ENCODE assay signal across 1 cellular context in the genomic region with DNA sequence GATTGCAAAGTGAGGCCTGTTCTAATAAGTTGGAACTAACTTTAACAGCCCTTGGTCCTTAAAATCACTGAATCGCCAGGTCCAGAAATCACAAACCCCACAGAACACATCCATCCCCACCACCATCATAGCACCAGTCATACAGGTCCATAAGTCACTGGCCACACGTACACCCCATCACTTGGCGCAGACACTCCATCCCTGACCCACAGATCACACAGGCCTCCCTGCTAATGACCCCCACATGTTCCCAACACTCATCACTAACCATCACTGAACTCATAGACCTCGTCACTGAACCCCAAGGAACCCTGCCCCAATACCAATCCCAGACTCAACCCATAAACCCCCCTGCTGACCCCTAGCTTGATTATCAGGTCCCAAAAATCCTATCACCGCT.
A peak's percentile ranks its signal among the peaks of the same experiment; 100 is the strongest.
TF ChIP-seq lines count a peak whose summit lies in the region.

No MANE protein-coding gene starts in this region.

TF ChIP-seq in K562, 482 proteins besides CTCF, POLR2A, EP300 and RAD21:
- TF ChIP-seq, protein P1, sequence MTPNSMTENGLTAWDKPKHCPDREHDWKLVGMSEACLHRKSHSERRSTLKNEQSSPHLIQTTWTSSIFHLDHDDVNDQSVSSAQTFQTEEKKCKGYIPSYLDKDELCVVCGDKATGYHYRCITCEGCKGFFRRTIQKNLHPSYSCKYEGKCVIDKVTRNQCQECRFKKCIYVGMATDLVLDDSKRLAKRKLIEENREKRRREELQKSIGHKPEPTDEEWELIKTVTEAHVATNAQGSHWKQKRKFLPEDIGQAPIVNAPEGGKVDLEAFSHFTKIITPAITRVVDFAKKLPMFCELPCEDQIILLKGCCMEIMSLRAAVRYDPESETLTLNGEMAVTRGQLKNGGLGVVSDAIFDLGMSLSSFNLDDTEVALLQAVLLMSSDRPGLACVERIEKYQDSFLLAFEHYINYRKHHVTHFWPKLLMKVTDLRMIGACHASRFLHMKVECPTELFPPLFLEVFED (CRISPR knock-in tag; conservative IDR thresholded peaks at IDR 0.05) = 0 out of 2 replicates have a peak, but pooled peaks have one; percentile 40
- TF ChIP-seq HNRNPLL (IDR thresholded peaks at IDR 0.05; ENCODE audit: low read depth, low read length, poor library complexity, severe bottlenecking) (no peak), CTBP1 (IDR thresholded peaks at IDR 0.05; ENCODE audit: borderline replicate concordance) (0 out of 2 replicates have a peak, but pooled peaks have one; percentile 11), ZZZ3 (IDR thresholded peaks at IDR 0.05) (no peak), HDAC1 (IDR thresholded peaks at IDR 0.05) (0 out of 4 replicates have a peak, but pooled peaks of 1 of the 2 experiments have one; percentile 34), TCF3 (CRISPR knock-in tag; IDR thresholded peaks at IDR 0.05) (no peak), SRSF7 (optimal IDR thresholded peaks at IDR 0.05; ENCODE audit: low read depth, low read length) (no peak), EHMT2 (IDR thresholded peaks at IDR 0.05) (0 out of 2 replicates have a peak, but pooled peaks have one; percentile 39), PRMT5 (CRISPR knock-in tag; IDR thresholded peaks at IDR 0.05) (no peak)
- TF ChIP-seq, protein P2, sequence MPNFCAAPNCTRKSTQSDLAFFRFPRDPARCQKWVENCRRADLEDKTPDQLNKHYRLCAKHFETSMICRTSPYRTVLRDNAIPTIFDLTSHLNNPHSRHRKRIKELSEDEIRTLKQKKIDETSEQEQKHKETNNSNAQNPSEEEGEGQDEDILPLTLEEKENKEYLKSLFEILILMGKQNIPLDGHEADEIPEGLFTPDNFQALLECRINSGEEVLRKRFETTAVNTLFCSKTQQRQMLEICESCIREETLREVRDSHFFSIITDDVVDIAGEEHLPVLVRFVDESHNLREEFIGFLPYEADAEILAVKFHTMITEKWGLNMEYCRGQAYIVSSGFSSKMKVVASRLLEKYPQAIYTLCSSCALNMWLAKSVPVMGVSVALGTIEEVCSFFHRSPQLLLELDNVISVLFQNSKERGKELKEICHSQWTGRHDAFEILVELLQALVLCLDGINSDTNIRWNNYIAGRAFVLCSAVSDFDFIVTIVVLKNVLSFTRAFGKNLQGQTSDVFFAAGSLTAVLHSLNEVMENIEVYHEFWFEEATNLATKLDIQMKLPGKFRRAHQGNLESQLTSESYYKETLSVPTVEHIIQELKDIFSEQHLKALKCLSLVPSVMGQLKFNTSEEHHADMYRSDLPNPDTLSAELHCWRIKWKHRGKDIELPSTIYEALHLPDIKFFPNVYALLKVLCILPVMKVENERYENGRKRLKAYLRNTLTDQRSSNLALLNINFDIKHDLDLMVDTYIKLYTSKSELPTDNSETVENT (CRISPR knock-in tag; IDR thresholded peaks at IDR 0.05) = no peak
- TF ChIP-seq, protein P3, sequence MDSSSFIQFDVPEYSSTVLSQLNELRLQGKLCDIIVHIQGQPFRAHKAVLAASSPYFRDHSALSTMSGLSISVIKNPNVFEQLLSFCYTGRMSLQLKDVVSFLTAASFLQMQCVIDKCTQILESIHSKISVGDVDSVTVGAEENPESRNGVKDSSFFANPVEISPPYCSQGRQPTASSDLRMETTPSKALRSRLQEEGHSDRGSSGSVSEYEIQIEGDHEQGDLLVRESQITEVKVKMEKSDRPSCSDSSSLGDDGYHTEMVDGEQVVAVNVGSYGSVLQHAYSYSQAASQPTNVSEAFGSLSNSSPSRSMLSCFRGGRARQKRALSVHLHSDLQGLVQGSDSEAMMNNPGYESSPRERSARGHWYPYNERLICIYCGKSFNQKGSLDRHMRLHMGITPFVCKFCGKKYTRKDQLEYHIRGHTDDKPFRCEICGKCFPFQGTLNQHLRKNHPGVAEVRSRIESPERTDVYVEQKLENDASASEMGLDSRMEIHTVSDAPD (CRISPR knock-in tag; IDR thresholded peaks at IDR 0.05) = no peak
- TF ChIP-seq, protein P4, sequence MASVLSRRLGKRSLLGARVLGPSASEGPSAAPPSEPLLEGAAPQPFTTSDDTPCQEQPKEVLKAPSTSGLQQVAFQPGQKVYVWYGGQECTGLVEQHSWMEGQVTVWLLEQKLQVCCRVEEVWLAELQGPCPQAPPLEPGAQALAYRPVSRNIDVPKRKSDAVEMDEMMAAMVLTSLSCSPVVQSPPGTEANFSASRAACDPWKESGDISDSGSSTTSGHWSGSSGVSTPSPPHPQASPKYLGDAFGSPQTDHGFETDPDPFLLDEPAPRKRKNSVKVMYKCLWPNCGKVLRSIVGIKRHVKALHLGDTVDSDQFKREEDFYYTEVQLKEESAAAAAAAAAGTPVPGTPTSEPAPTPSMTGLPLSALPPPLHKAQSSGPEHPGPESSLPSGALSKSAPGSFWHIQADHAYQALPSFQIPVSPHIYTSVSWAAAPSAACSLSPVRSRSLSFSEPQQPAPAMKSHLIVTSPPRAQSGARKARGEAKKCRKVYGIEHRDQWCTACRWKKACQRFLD (CRISPR knock-in tag; IDR thresholded peaks at IDR 0.05) = no peak
- TF ChIP-seq, protein P5, sequence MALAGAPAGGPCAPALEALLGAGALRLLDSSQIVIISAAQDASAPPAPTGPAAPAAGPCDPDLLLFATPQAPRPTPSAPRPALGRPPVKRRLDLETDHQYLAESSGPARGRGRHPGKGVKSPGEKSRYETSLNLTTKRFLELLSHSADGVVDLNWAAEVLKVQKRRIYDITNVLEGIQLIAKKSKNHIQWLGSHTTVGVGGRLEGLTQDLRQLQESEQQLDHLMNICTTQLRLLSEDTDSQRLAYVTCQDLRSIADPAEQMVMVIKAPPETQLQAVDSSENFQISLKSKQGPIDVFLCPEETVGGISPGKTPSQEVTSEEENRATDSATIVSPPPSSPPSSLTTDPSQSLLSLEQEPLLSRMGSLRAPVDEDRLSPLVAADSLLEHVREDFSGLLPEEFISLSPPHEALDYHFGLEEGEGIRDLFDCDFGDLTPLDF (CRISPR knock-in tag; IDR thresholded peaks at IDR 0.05) = 0 out of 2 replicates have a peak, but pooled peaks have one; percentile 21
TF ChIP-seq in K562: peak in this region for 5.
